ENCODE assay signal across 10 cellular contexts in the genomic region with DNA sequence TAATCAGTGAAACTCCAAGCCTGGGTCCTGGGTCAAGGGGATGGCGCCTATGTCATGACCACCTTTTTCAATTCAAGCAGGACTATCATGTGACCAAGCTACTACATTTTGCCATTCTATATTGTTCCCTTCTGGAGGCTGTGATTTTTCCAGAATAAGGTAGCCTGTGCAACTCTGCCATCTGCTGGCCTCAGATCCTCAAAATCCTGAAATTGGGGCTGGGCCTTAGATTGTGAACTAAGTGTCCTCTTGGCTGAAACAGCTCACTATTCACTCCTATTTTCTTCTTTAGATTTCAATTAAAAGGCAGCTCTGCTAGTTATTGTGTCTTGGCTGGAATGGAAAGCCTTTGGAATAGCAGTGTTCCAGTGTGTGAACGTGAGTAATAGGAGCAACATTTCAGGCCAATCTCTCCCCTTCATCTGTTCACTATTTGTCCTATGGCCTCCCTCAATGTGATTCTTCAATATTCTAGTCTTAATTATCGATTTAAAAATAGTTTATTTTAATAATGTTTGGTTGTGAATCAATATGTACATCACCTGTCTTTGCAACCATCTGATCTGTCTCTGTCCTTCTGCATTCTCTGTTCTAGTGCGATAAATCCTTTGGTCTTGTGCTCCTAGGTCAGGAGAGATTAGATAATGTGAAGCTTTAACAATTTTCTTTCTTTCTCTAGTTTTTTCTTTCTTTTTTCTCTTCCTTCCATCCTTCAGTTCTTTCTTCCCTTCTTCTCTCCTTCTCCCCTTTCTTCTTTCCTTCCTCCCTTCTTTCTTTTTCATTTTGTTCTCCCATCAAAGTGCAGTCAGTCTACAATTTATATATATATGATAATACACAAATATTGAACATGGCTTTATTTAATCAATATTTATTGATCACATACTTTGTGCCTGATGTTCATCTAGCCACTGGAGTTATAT.
DNase-seq lines count a peak whose midpoint lies in the region; ATAC-seq, FAIRE-seq and TF ChIP-seq lines count a peak whose summit lies in the region.
"Had no signal": no experiment of that assay in that cellular context is flagged by ENCODE, and none has a peak within 500 bp of the region (broad histone marks: within the 10 kb centered on the region; RNA-seq: fewer than 3 reads in every experiment).

No MANE protein-coding gene starts in this region.

- no peak overlapping the region for H3K4me2 ChIP-seq in keratinocyte (ENCODE audit: control insufficient read depth, extremely low read depth, insufficient read depth, low read depth, low read length)

- H2AFZ ChIP-seq in keratinocyte (ENCODE audit: control insufficient read depth, low read length), result no peak overlapping the region

- FAIRE-seq in TTC549 (lab: Jason Lieb, UNC) (peak; percentile 71), keratinocyte (lab: Jason Lieb, UNC) (peak; percentile 46)
- FAIRE-seq: H54 had no signal

- peak; percentile 32 for DNase-seq in Ammon's horn (ENCODE audit: low spot score)
- no peak for DNase-seq in keratinocyte (ENCODE audit: low read depth, low spot score)
- no peak for DNase-seq in effector CD4-positive, alpha-beta T cell
- DNase-seq in NAMALWA (ENCODE audit: low spot score), result no peak

- H3K27ac ChIP-seq in keratinocyte (ENCODE audit: control insufficient read depth, insufficient read depth, low read length), result no peak overlapping the region

- H3K9me3 ChIP-seq in keratinocyte (ENCODE audit: control insufficient read depth, low read depth, low read length), result no peaks in the 10 kb centered on the region

- ATAC-seq in HG03354 (IDR thresholded peaks at IDR 0.05; ENCODE audit: poor library complexity, severe bottlenecking, unreplicated experiment) (no peak), HG03108 (IDR thresholded peaks at IDR 0.05; ENCODE audit: unreplicated experiment) (no peak)
- ATAC-seq: activated CD4-positive, CD25-positive, alpha-beta regulatory T cell treated with anti-CD3 and anti-CD28 coated beads, Interleukin-2, amount 50 U/mL, for 24 hours had no signal

- TF ChIP-seq CTCF in GM12872 (IDR thresholded peaks at IDR 0.05; ENCODE audit: insufficient read depth, low read depth, low read length) (peak; percentile 33; the same call in 1 of the 3 replicates), keratinocyte (optimal IDR thresholded peaks at IDR 0.05 in 1 of 3, IDR thresholded peaks at IDR 0.05 in 1 of 3, conservative IDR thresholded peaks at IDR 0.05 in 1 of 3; ENCODE audit: extremely low read depth in 1 of 3, insufficient read depth in 2 of 3, low read length in 3 of 3) (peak; percentile 15 to 50 (median 50))

- no peaks in the 10 kb centered on the region for H3K4me1 ChIP-seq in keratinocyte (ENCODE audit: control insufficient read depth, extremely low read depth, insufficient read depth, low read length)

- H3K4me3 ChIP-seq in keratinocyte (ENCODE audit: control insufficient read depth in 2 of 3, extremely low read depth in 1 of 3, insufficient read depth in 2 of 3, low read depth in 1 of 3, low read length in 3 of 3), result no peak overlapping the region

- H3K79me2 ChIP-seq in keratinocyte (ENCODE audit: control insufficient read depth, insufficient read depth, low read length), result no peaks in the 10 kb centered on the region

- H3K9me1 ChIP-seq in keratinocyte (ENCODE audit: control insufficient read depth, extremely low read depth, insufficient read depth, low read length), result no peaks in the 10 kb centered on the region

- H3K36me3 ChIP-seq in keratinocyte (ENCODE audit: control insufficient read depth in 2 of 2, extremely low read depth in 1 of 2, insufficient read depth in 2 of 2, low read length in 2 of 2), result no peaks in the 10 kb centered on the region

- dilution Hi-C loops in keratinocyte (cut with MboI; ENCODE audit: extremely low pct_ligation_motif_present, low sequenced_read_pairs), result no loop called here

- no peak overlapping the region for H3K9ac ChIP-seq in keratinocyte (ENCODE audit: control insufficient read depth, extremely low read depth, insufficient read depth, low read length)

- no peaks in the 10 kb centered on the region for H4K20me1 ChIP-seq in keratinocyte (ENCODE audit: control insufficient read depth, extremely low read depth, insufficient read depth, low read length)

- H3K27me3 ChIP-seq in keratinocyte (ENCODE audit: control insufficient read depth, extremely low read depth, insufficient read depth, low read length), result no peaks in the 10 kb centered on the region
